ENCODE assay signal across 1 cellular context in genomic region chr14:100375963-100376735, GRCh38.
TF ChIP-seq lines count a peak whose summit lies in the region.

WDR25 (plus strand) TSS chr14:100376485.

TF ChIP-seq in GM12878, 131 proteins besides CTCF, POLR2A, EP300 and RAD21 (continued from another document):
- TF ChIP-seq IRF3 (IDR thresholded peaks at IDR 0.05) (peak; percentile 84), POLR2AphosphoS5 (IDR thresholded peaks at IDR 0.05; ENCODE audit: low read length) (peak; percentile 92), PML (IDR thresholded peaks at IDR 0.05; ENCODE audit: low read length) (peak; percentile 69; the same call in 1 of the 2 replicates), ZSCAN29 (IDR thresholded peaks at IDR 0.05) (peak; percentile 16; the same call in 1 of the 2 replicates), WRNIP1 (IDR thresholded peaks at IDR 0.05; ENCODE audit: borderline replicate concordance, low read depth, low read length) (no peak), ZNF207 (IDR thresholded peaks at IDR 0.05; ENCODE audit: borderline replicate concordance) (peak; percentile 68; the same call in 1 of the 2 replicates), YY1 (IDR thresholded peaks at IDR 0.05; ENCODE audit: low read depth, low read length) (no peak)
